10 cellular contexts compared by ENCODE assay signal in the genomic region with DNA sequence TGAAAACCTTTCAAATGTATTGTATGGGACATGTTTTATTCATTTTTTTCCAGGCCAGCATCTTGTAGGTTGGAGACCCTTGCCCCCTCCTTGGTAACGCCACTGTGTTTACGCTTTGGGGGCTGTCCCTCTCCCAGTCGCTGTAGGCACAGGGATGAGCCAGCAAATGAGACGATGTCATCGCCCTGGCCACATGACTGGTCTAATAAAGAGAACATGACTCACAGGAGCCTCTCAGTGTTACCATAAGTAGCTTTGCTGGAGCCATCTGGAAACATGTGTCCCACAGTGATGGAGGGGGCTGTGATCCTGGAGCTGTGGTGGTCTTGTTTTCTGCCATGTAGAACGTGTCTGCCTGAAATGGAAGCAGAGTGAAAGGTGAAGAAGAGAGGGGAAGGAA.
A peak's percentile ranks its signal among the peaks of the same experiment; 100 is the strongest.
DNase-seq lines count a peak whose midpoint lies in the region; ATAC-seq, FAIRE-seq and TF ChIP-seq lines count a peak whose summit lies in the region.
"Had no signal": no experiment of that assay in that cellular context is flagged by ENCODE, and none has a peak within 500 bp of the region (broad histone marks: within the 10 kb centered on the region; RNA-seq: fewer than 3 reads in every experiment).

No MANE protein-coding gene starts in this region.

- FAIRE-seq in H1 (lab: Jason Lieb, UNC), result no peak
- FAIRE-seq: G401.6 had no signal

- no peak overlapping the region for H4K91ac ChIP-seq in H1 (replicated peaks; ENCODE audit: insufficient read length, low read length)

- BruUV-seq in Caco-2 (replicated peaks; lab: Mats Ljungman, UMichigan), result no TSS peak

- H3K4ac ChIP-seq in H1 (replicated peaks; ENCODE audit: insufficient read length, low read depth, low read length), result no peak overlapping the region

- POLR2A ChIA-PET in Caco-2 (lab: Charles Lee) (no interaction called here), H1 (lab: Charles Lee; ENCODE audit: partially characterized antibody) (no interaction called here)

- no peaks in the 10 kb centered on the region for H3K23me2 ChIP-seq in H1 (ENCODE audit: low read depth, low read length)

- CTCF ChIA-PET in Caco-2 (lab: Charles Lee) (interaction anchor here (1.3 kb wide), 1 partner anchor 16 kb away, joined by 4 read pairs; no protein-coding TSS in a partner anchor), H1 (lab: Charles Lee; ENCODE audit: partially characterized antibody) (interaction anchor here (0.7 to 11.5 kb wide), 4 partner anchors 12 to 32 kb away, joined by 3 to 330 read pairs (median 6); no protein-coding TSS in a partner anchor)

- peak overlapping the region; percentile 98 for H2AFZ ChIP-seq in H1 (ENCODE audit: low read length)

- WGBS in H1 (ENCODE audit: extremely low coverage in 1 of 2, insufficient coverage in 1 of 2, insufficient read length in 1 of 2, insufficient replicate concordance in 2 of 2, low coverage in 1 of 2, low lambda C conversion rate in 2 of 2, missing lambda C conversion rate in 1 of 2), 2 experiments, result 80% methylated on average over 6 of the region's 6 CpGs; no CpG with 5 or more reads in 1 of the 2 experiments

- TF ChIP-seq CTCF in Caco-2 (IDR thresholded peaks at IDR 0.05; ENCODE audit: insufficient read depth in 1 of 2, low read depth in 1 of 2, low read length in 1 of 2, severe bottlenecking in 1 of 2, unreplicated experiment in 1 of 2), result no peak
- no peak for TF ChIP-seq CTCF in HFFc6 (IDR thresholded peaks at IDR 0.05)
- no peak for TF ChIP-seq CTCF in H1 (IDR thresholded peaks at IDR 0.05; ENCODE audit: control extremely low read depth in 1 of 3, insufficient read depth in 1 of 3, low read depth in 1 of 3, low read length in 3 of 3)

- no peaks in the 10 kb centered on the region for H3K36me3 ChIP-seq in Caco-2 (ENCODE audit: control insufficient read depth, insufficient read depth, low read length)
- no peaks in the 10 kb centered on the region for H3K36me3 ChIP-seq in H1 (ENCODE audit: control insufficient read depth in 2 of 4, insufficient read depth in 4 of 4, low read length in 3 of 4)
- H3K36me3 ChIP-seq: prostate gland had no signal

- H3K4me1 ChIP-seq in Caco-2 (peaks cover 3% of the 10 kb centered on the region; the same call in 1 of the 2 replicates), H1 (replicated peaks in 1 of 4; ENCODE audit: control insufficient read depth in 3 of 4, insufficient read depth in 4 of 4, low read length in 3 of 4) (no peaks in the 10 kb centered on the region; a peak in 1 of 7 replicates)

- H3K4me2 ChIP-seq in H1 (ENCODE audit: insufficient read depth in 1 of 2, low read depth in 2 of 2, low read length in 2 of 2), result no peak overlapping the region
- H3K4me2 ChIP-seq: KMS-11 had no signal

- H3K9me3 ChIP-seq in Caco-2 (no peaks in the 10 kb centered on the region), H1 (ENCODE audit: insufficient read depth in 2 of 2, low read depth in 1 of 2, low read length in 1 of 2) (no peaks in the 10 kb centered on the region)
- H3K9me3 ChIP-seq: prostate gland had no signal

- H3K79me1 ChIP-seq in H1 (ENCODE audit: low read depth, low read length), result no peaks in the 10 kb centered on the region

- no peak overlapping the region for H3K27ac ChIP-seq in H1 (ENCODE audit: low read depth, low read length)
- H3K27ac ChIP-seq: KMS-11, prostate gland had no signal

- H3K27me3 ChIP-seq in Caco-2 (replicated peaks; ENCODE audit: control insufficient read depth, insufficient read depth, low read length) (no peaks in the 10 kb centered on the region), H1 (replicated peaks in 1 of 4; ENCODE audit: control insufficient read depth in 3 of 4, extremely low read depth in 1 of 4, insufficient read depth in 3 of 4, low read length in 3 of 4) (no peaks in the 10 kb centered on the region)

- H3K27me3 Mint-ChIP-seq in Caco-2 (ENCODE audit: insufficient read depth, unreplicated experiment) (peaks cover 10% of the 10 kb centered on the region), HFFc6 (ENCODE audit: insufficient read depth) (peaks cover 12% of the 10 kb centered on the region)

- peak overlapping the region; percentile 55 for H3K4me3 Mint-ChIP-seq in Caco-2 (ENCODE audit: unreplicated experiment)
- H3K4me3 Mint-ChIP-seq in HFFc6, result no peak overlapping the region

- H4K8ac ChIP-seq in H1 (ENCODE audit: extremely low read depth, insufficient read depth, low read length), result peak overlapping the region; percentile 35; the same call in 1 of the 2 replicates

- no peak overlapping the region for H3K14ac ChIP-seq in H1 (ENCODE audit: insufficient read length)

- H3K9me3 Mint-ChIP-seq in Caco-2 (ENCODE audit: unreplicated experiment) (peaks cover 10% of the 10 kb centered on the region), HFFc6 (no peaks in the 10 kb centered on the region)

- no peak overlapping the region for H4K5ac ChIP-seq in H1 (ENCODE audit: insufficient read length, low read depth, low read length)

- no peak overlapping the region for H2AK5ac ChIP-seq in H1 (ENCODE audit: low read depth, low read length)

- no peak overlapping the region for H3K56ac ChIP-seq in H1 (replicated peaks; ENCODE audit: insufficient read length, low read depth, low read length)

- no peak overlapping the region for H3K9ac ChIP-seq in H1 (replicated peaks in 1 of 4; ENCODE audit: extremely low read depth in 1 of 4, low read depth in 3 of 4, low read length in 3 of 4)
- H3K9ac ChIP-seq: KMS-11 had no signal

- DNase-seq in Caco-2, result peak in 1 of 2 experiments; percentile 32
- peak; percentile 18 for DNase-seq in HFFc6
- no peak for DNase-seq in H1 (ENCODE audit: low read depth in 1 of 2, low spot score in 2 of 2)
- DNase-seq in stimulated activated CD4-positive, alpha-beta T cell treated with anti-CD3 and anti-CD28 coated beads, Interleukin-12 subunit alpha, Interleukin-12 subunit beta, amount 100 ng/mL, for 4 hours, result peak; percentile 18
- no peak for DNase-seq in COLO668 (lab: John Stamatoyannopoulos, UW; ENCODE audit: unreplicated experiment)

- H3K36me3 Mint-ChIP-seq in Caco-2 (ENCODE audit: insufficient read depth, unreplicated experiment) (no peaks in the 10 kb centered on the region), HFFc6 (ENCODE audit: low read depth) (no peaks in the 10 kb centered on the region)

- peak overlapping the region; percentile 66 for H3K27ac Mint-ChIP-seq in Caco-2 (ENCODE audit: unreplicated experiment)
- H3K27ac Mint-ChIP-seq in HFFc6, result no peak overlapping the region

- intact Hi-C loops in Caco-2 (cut with micrococcal nuclease; ENCODE audit: unreplicated experiment), result no loop called here

- no peaks in the 10 kb centered on the region for H3K79me2 ChIP-seq in H1 (ENCODE audit: control insufficient read depth in 1 of 2, insufficient read depth in 2 of 2, low read length in 2 of 2)

- ATAC-seq in HG03442 (IDR thresholded peaks at IDR 0.05; ENCODE audit: unreplicated experiment) (no peak), HG03457 (IDR thresholded peaks at IDR 0.05; ENCODE audit: unreplicated experiment) (no peak)

- no peak overlapping the region for H3K23ac ChIP-seq in H1 (ENCODE audit: insufficient read length)

- no peak overlapping the region for H2BK15ac ChIP-seq in H1 (ENCODE audit: low read length)

- no peak overlapping the region for H2BK20ac ChIP-seq in H1 (ENCODE audit: low read length)

- H3K4me3 ChIP-seq in Caco-2 (ENCODE audit: low read depth, low read length), result no peak overlapping the region
- no peak overlapping the region for H3K4me3 ChIP-seq in H1 (ENCODE audit: extremely low read depth in 1 of 4, insufficient read depth in 2 of 4, low read depth in 3 of 4, low read length in 4 of 4)
- H3K4me3 ChIP-seq: prostate gland had no signal

- H4K20me1 ChIP-seq in H1 (replicated peaks in 1 of 2; ENCODE audit: control insufficient read depth in 1 of 2, insufficient read depth in 2 of 2, low read length in 2 of 2), result no peaks in the 10 kb centered on the region

- no peak overlapping the region for H2BK5ac ChIP-seq in H1 (ENCODE audit: low read depth, low read length)

- TF ChIP-seq RAD21 in H1 (IDR thresholded peaks at IDR 0.05 in 1 of 2, conservative IDR thresholded peaks at IDR 0.05 in 1 of 2; ENCODE audit: low read depth in 2 of 2, low read length in 2 of 2), result no peak

- TF ChIP-seq EP300 in H1 (IDR thresholded peaks at IDR 0.05; ENCODE audit: borderline replicate concordance in 1 of 2, low read depth in 2 of 2, low read length in 2 of 2), result no peak

- H3K4me1 Mint-ChIP-seq in Caco-2 (ENCODE audit: low read depth, unreplicated experiment) (peaks cover 5% of the 10 kb centered on the region), HFFc6 (ENCODE audit: low read depth) (no peaks in the 10 kb centered on the region)

- H2BK12ac ChIP-seq in H1 (ENCODE audit: low read depth, low read length), result peak overlapping the region; percentile 63; the same call in 1 of the 2 replicates

- H2BK120ac ChIP-seq in H1 (replicated peaks; ENCODE audit: low read depth, low read length), result no peak overlapping the region

- TF ChIP-seq POLR2A in H1 (IDR thresholded peaks at IDR 0.05; ENCODE audit: control extremely low read depth in 1 of 2, low read depth in 2 of 2, low read length in 2 of 2), result no peak

- no peak overlapping the region for H3K18ac ChIP-seq in H1 (ENCODE audit: extremely low read depth, low read length)

TF ChIP-seq in H1, 55 proteins besides CTCF, POLR2A, EP300 and RAD21:
- no peak for TF ChIP-seq TAF7 (optimal IDR thresholded peaks at IDR 0.05; ENCODE audit: borderline replicate concordance, low read depth, low read length)
- TF ChIP-seq FOSL1 (IDR thresholded peaks at IDR 0.05; ENCODE audit: insufficient read depth, low read depth, low read length), result no peak

Comparison
In these comparisons a context has a peak if more than half of its experiments do, and no peak if none do; other contexts are left out.
1. DNase-seq: peak in HFFc6 (single experiment) and stimulated activated CD4-positive, alpha-beta T cell treated with anti-CD3 and anti-CD28 coated beads, Interleukin-12 subunit alpha, Interleukin-12 subunit beta, amount 100 ng/mL, for 4 hours (single experiment); none in H1 (0 of 2) and COLO668 (single experiment).